32 cellular contexts compared by ENCODE assay signal in genomic region chr18:23671564-23671963, GRCh38. TPM values are rescaled to one million over a fixed set of nuclear protein-coding genes. Genes with fewer than 3 reads are reported as not detected.
DNase-seq lines count a peak whose midpoint lies in the region; ATAC-seq, FAIRE-seq and TF ChIP-seq lines count a peak whose summit lies in the region.
"Had no signal": no experiment of that assay in that cellular context is flagged by ENCODE, and none has a peak within 500 bp of the region (broad histone marks: within the 10 kb centered on the region; RNA-seq: fewer than 3 reads in every experiment).

No MANE protein-coding gene starts in this region.

- WGBS in H9 (ENCODE audit: extremely low coverage, insufficient read length, low lambda C conversion rate), result no CpG with 5 or more reads among the region's 1 CpG
- WGBS in body of pancreas, 2 donors, result 47 to 71% methylated on average over 1 of the region's 1 CpG
- WGBS in right lobe of liver (ENCODE audit: insufficient coverage, low coverage, low lambda C conversion rate, missing lambda C conversion rate), result 100% methylated on average over 1 of the region's 1 CpG
- WGBS in HepG2 (ENCODE audit: low lambda C conversion rate), result 0% methylated on average over 1 of the region's 1 CpG

- no peak overlapping the region for H4K8ac ChIP-seq in H9 (replicated peaks; ENCODE audit: insufficient read length, low read depth, low read length)

- no peak overlapping the region for H2BK5ac ChIP-seq in H9 (ENCODE audit: insufficient read length, low read length)

- H3K4me3 ChIP-seq in A673 (ENCODE audit: low read depth, low read length, poor library complexity, severe bottlenecking), result no peak overlapping the region
- H3K4me3 ChIP-seq in body of pancreas, result no peak overlapping the region
- H3K4me3 ChIP-seq in neural progenitor cell, result no peak overlapping the region
- H3K4me3 ChIP-seq in right lobe of liver, result no peak overlapping the region
- no peak overlapping the region for H3K4me3 ChIP-seq in HepG2 (replicated peaks in 1 of 3; ENCODE audit: insufficient read depth in 1 of 3, low read depth in 2 of 3, low read length in 3 of 3)
- H3K4me3 ChIP-seq: A549, esophagus squamous epithelium, mucosa of descending colon, Peyer's patch had no signal

- TF ChIP-seq CTCF in A673 (conservative IDR thresholded peaks at IDR 0.05; ENCODE audit: low read depth, low read length) (no peak), H9 (conservative IDR thresholded peaks at IDR 0.05) (no peak), body of pancreas (IDR thresholded peaks at IDR 0.05) (no peak), neural progenitor cell (IDR thresholded peaks at IDR 0.05) (no peak), right lobe of liver (IDR thresholded peaks at IDR 0.05) (no peak), HepG2 (CRISPR knock-in tag; IDR thresholded peaks at IDR 0.05) (no peak)

- no peak overlapping the region for H4K5ac ChIP-seq in H9 (ENCODE audit: insufficient read length, low read depth, low read length)

- no peak for TF ChIP-seq RAD21 in HepG2 (CRISPR knock-in tag; IDR thresholded peaks at IDR 0.05)

- FAIRE-seq in HepG2 (lab: Jason Lieb, UNC), result no peak
- FAIRE-seq: A549, D721Med, frontal cortex, small intestine had no signal

- H3K4me1 ChIP-seq in A673 (ENCODE audit: insufficient read depth, low read length, poor library complexity, severe bottlenecking) (peaks cover 41% of the 10 kb centered on the region), H9 (ENCODE audit: insufficient read depth, low read length) (no peaks in the 10 kb centered on the region; the same call in 1 of the 2 replicates), body of pancreas (no peaks in the 10 kb centered on the region), neural progenitor cell (no peaks in the 10 kb centered on the region), right lobe of liver (no peaks in the 10 kb centered on the region), HepG2 (ENCODE audit: insufficient read depth, low read length) (no peaks in the 10 kb centered on the region)
- H3K4me1 ChIP-seq: Peyer's patch had no signal

- H2BK120ac ChIP-seq in H9 (ENCODE audit: low read depth, low read length, poor library complexity, severe bottlenecking), result no peak overlapping the region

- intact Hi-C loops in A673 (cut with micrococcal nuclease; ENCODE audit: unreplicated experiment) (no loop called here), body of pancreas (cut with DNase I) (no loop called here), right lobe of liver (cut with DNase I) (no loop called here), HepG2 (cut with micrococcal nuclease; ENCODE audit: unreplicated experiment) (no loop called here)

- H3K79me1 ChIP-seq in H9 (ENCODE audit: insufficient read depth, low read depth, low read length, poor library complexity, severe bottlenecking), result no peaks in the 10 kb centered on the region

- no peak overlapping the region for H3K23ac ChIP-seq in H9 (ENCODE audit: insufficient read length, low read depth, low read length)

- H2BK12ac ChIP-seq in H9 (ENCODE audit: insufficient read length, low read depth, low read length), result no peak overlapping the region

- H3K27me3 ChIP-seq in A673 (replicated peaks; ENCODE audit: insufficient read depth, low read depth, low read length, poor library complexity) (no peaks in the 10 kb centered on the region), H9 (ENCODE audit: insufficient read depth, low read length) (no peaks in the 10 kb centered on the region), body of pancreas (no peaks in the 10 kb centered on the region), neural progenitor cell (no peaks in the 10 kb centered on the region), right lobe of liver (no peaks in the 10 kb centered on the region), HepG2 (ENCODE audit: control insufficient read depth in 1 of 2, insufficient read depth in 2 of 2, low read length in 2 of 2) (peaks cover 0 to 6% of the 10 kb centered on the region in 2 experiments; a peak in 2 of 5 replicates)
- H3K27me3 ChIP-seq: esophagus squamous epithelium, Peyer's patch had no signal

- H3K36me3 Mint-ChIP-seq in H9 (ENCODE audit: insufficient read depth in 1 of 3, low read depth in 3 of 3) (no peaks in the 10 kb centered on the region), neural progenitor cell (no peaks in the 10 kb centered on the region)
- H3K36me3 Mint-ChIP-seq: activated CD8-positive, alpha-beta memory T cell treated with anti-CD3 and anti-CD28 coated beads, Interleukin-2, amount 10 ng/mL, durations not matched to agents 7 days and 5 days; CD4-positive, alpha-beta memory T cell; natural killer cell had no signal

- peak; percentile 48 for ATAC-seq in body of pancreas
- ATAC-seq in GM21367 (IDR thresholded peaks at IDR 0.05; ENCODE audit: unreplicated experiment), result no peak
- ATAC-seq in right lobe of liver, result no peak
- ATAC-seq in HepG2, result no peak
- ATAC-seq: A549; activated CD8-positive, alpha-beta memory T cell treated with anti-CD3 and anti-CD28 coated beads, Interleukin-2, amount 10 ng/mL, durations not matched to agents 7 days and 5 days; activated naive CD8-positive, alpha-beta T cell treated with anti-CD3 and anti-CD28 coated beads, Interleukin-2, amount 50 U/mL, for 24 hours; activated T-cell treated with anti-CD3 and anti-CD28 coated beads, Interleukin-2, amount 50 U/mL, for 72 hours; mucosa of descending colon; natural killer cell had no signal

- no TSS peak for BruUV-seq in A673 (replicated peaks; lab: Mats Ljungman, UMichigan)
- no TSS peak for BruUV-seq in HepG2 (replicated peaks; lab: Mats Ljungman, UMichigan)

- POLR2A ChIA-PET in A673 (lab: Charles Lee; ENCODE audit: low non-redundant PET), result no interaction called here
- POLR2A ChIA-PET in HepG2 (lab: Yijun Ruan, JAX), result no interaction called here

- peak overlapping the region; percentile 91; the same call in 1 of the 2 replicates for H2BK15ac ChIP-seq in H9 (ENCODE audit: low read depth, low read length)

- peak; percentile 94 for DNase-seq in A673 (ENCODE audit: low spot score)
- no peak for DNase-seq in H9
- peak in 1 of 4 donors; percentile 7 for DNase-seq in body of pancreas
- no peak for DNase-seq in neural progenitor cell (ENCODE audit: low spot score)
- DNase-seq in right lobe of liver, result no peak
- DNase-seq in activated CD8-positive, alpha-beta memory T cell treated with anti-CD3 and anti-CD28 coated beads, Interleukin-2, amount 50 U/mL, for 48 hours, result no peak
- no peak for DNase-seq in HepG2 (ENCODE audit: low spot score)
- DNase-seq: activated CD4-positive, alpha-beta T cell treated with anti-CD3 and anti-CD28 coated beads, Interleukin-2, amount 50 U/mL, for 4 hours; activated CD4-positive, CD25-positive, alpha-beta regulatory T cell; activated CD8-positive, alpha-beta memory T cell treated with anti-CD3 and anti-CD28 coated beads, Interleukin-2, amount 10 ng/mL, durations not matched to agents 7 days and 5 days; activated naive CD8-positive, alpha-beta T cell treated with anti-CD3 and anti-CD28 coated beads, Interleukin-2, amount 50 U/mL, for 24 hours; activated T-cell treated with anti-CD3 and anti-CD28 coated beads, Interleukin-2, amount 50 U/mL, for 72 hours; AML-193; CD4-positive, alpha-beta memory T cell; esophagus squamous epithelium; H7; KG1; mucosa of descending colon; natural killer cell; NCI-H1417; NCI-H2029 treated with DMSO at 0.1 percent for 48 hours; NCI-H2227 treated with DMSO at 0.1 percent for 48 hours; NCI-H748 treated with DMSO at 0.1 percent for 48 hours; Peyer's patch; small intestine; stimulated activated naive CD4-positive, alpha-beta T cell; T1000 had no signal

- TF ChIP-seq POLR2A in body of pancreas (IDR thresholded peaks at IDR 0.05) (no peak), right lobe of liver (IDR thresholded peaks at IDR 0.05) (no peak), HepG2 (IDR thresholded peaks at IDR 0.05; ENCODE audit: insufficient read depth in 1 of 2, low read depth in 2 of 2, low read length in 2 of 2) (no peak)

- H3K18ac ChIP-seq in H9 (ENCODE audit: insufficient read length, low read depth, low read length), result no peak overlapping the region

- CTCF ChIA-PET in A673 (lab: Charles Lee) (no interaction called here), HepG2 (lab: Yijun Ruan, JAX; ENCODE audit: low intra/inter-chr PET ratio, low total read pairs) (no interaction called here)

- no peaks in the 10 kb centered on the region for H3F3A ChIP-seq in neural progenitor cell (ENCODE audit: low read depth)

- H2BK20ac ChIP-seq in H9 (ENCODE audit: low read depth, low read length, poor library complexity, severe bottlenecking), result no peak overlapping the region

- TF ChIP-seq EP300 in HepG2 (IDR thresholded peaks at IDR 0.05; ENCODE audit: low read depth in 2 of 2, low read length in 2 of 2), result no peak
- no peak for TF ChIP-seq EP300 in HepG2 (CRISPR knock-in tag; IDR thresholded peaks at IDR 0.05; ENCODE audit: borderline replicate concordance)

- H4K91ac ChIP-seq in H9 (ENCODE audit: insufficient read length, low read depth, low read length), result no peak overlapping the region

- H4K20me1 ChIP-seq in H9 (ENCODE audit: control insufficient read depth, insufficient read depth, insufficient read length) (no peaks in the 10 kb centered on the region), neural progenitor cell (ENCODE audit: low read depth) (no peaks in the 10 kb centered on the region), HepG2 (ENCODE audit: insufficient read depth, low read length) (no peaks in the 10 kb centered on the region)

- no peak overlapping the region for H3K4me2 ChIP-seq in H9 (ENCODE audit: insufficient read depth, insufficient read length, low read length)
- H3K4me2 ChIP-seq in neural progenitor cell, result no peak overlapping the region
- H3K4me2 ChIP-seq in HepG2 (ENCODE audit: low read depth, low read length), result no peak overlapping the region
- H3K4me2 ChIP-seq: A549 had no signal

- in situ Hi-C loops in HepG2 (cut with HindIII; ENCODE audit: extremely low pct_ligation_motif_present, low pct_unique_long_range_greater_than_20kb), result no loop called here

- H3K27me3 Mint-ChIP-seq in H9 (ENCODE audit: low read depth) (peaks cover 4% of the 10 kb centered on the region), neural progenitor cell (ENCODE audit: insufficient read depth, low read depth) (no peaks in the 10 kb centered on the region)

- no peak overlapping the region for H2AK5ac ChIP-seq in H9 (ENCODE audit: insufficient read length, low read length)

- H3K36me3 ChIP-seq in A673 (ENCODE audit: insufficient read depth, low read length, poor library complexity, severe bottlenecking) (no peaks in the 10 kb centered on the region), body of pancreas (replicated peaks in 1 of 2; ENCODE audit: insufficient read depth in 1 of 2, low read depth in 2 of 2) (no peaks in the 10 kb centered on the region), neural progenitor cell (no peaks in the 10 kb centered on the region), right lobe of liver (no peaks in the 10 kb centered on the region), HepG2 (replicated peaks in 1 of 2; ENCODE audit: control insufficient read depth in 1 of 2, insufficient read depth in 2 of 2, low read length in 2 of 2) (no peaks in the 10 kb centered on the region)
- H3K36me3 ChIP-seq: esophagus squamous epithelium, Peyer's patch had no signal

- no peaks in the 10 kb centered on the region for H3K23me2 ChIP-seq in H9 (ENCODE audit: insufficient read length, low read depth, low read length, poor library complexity, severe bottlenecking)

- no peak overlapping the region; a peak in 1 of 7 replicates for H3K27ac Mint-ChIP-seq in H9
- H3K27ac Mint-ChIP-seq in neural progenitor cell, result peak overlapping the region; percentile 75
- H3K27ac Mint-ChIP-seq: activated CD8-positive, alpha-beta memory T cell treated with anti-CD3 and anti-CD28 coated beads, Interleukin-2, amount 10 ng/mL, durations not matched to agents 7 days and 5 days; activated naive CD8-positive, alpha-beta T cell treated with anti-CD3 and anti-CD28 coated beads, Interleukin-2, amount 50 U/mL, for 24 hours; activated T-cell treated with anti-CD3 and anti-CD28 coated beads, Interleukin-2, amount 50 U/mL, for 72 hours; CD4-positive, alpha-beta memory T cell; natural killer cell had no signal

- H3T11ph ChIP-seq in H9 (ENCODE audit: low read length), result no peak overlapping the region

- H3K14ac ChIP-seq in H9 (ENCODE audit: insufficient read depth, low read length), result no peak overlapping the region

- H3K79me2 ChIP-seq in H9 (ENCODE audit: insufficient read depth, low read length), result no peaks in the 10 kb centered on the region
- no peaks in the 10 kb centered on the region for H3K79me2 ChIP-seq in neural progenitor cell (ENCODE audit: low read depth)
- no peaks in the 10 kb centered on the region for H3K79me2 ChIP-seq in HepG2 (ENCODE audit: insufficient read depth, low read length)

- H3K9me3 ChIP-seq in A673 (ENCODE audit: low read depth, low read length, poor library complexity, severe bottlenecking), result no peaks in the 10 kb centered on the region
- H3K9me3 ChIP-seq in H9 (ENCODE audit: control insufficient read depth, low read depth, low read length), result no peaks in the 10 kb centered on the region
- H3K9me3 ChIP-seq in body of pancreas, result no peaks in the 10 kb centered on the region
- no peaks in the 10 kb centered on the region for H3K9me3 ChIP-seq in neural progenitor cell (ENCODE audit: low read depth)
- H3K9me3 ChIP-seq in right lobe of liver, result no peaks in the 10 kb centered on the region
- no peaks in the 10 kb centered on the region for H3K9me3 ChIP-seq in HepG2 (ENCODE audit: low read length)
- H3K9me3 ChIP-seq: A549, esophagus squamous epithelium, mucosa of descending colon, Peyer's patch had no signal

- no peak overlapping the region for H3K9ac ChIP-seq in H9 (ENCODE audit: extremely low read depth, insufficient read length, low read length)
- no peak overlapping the region for H3K9ac ChIP-seq in neural progenitor cell
- H3K9ac ChIP-seq in HepG2 (ENCODE audit: insufficient read depth, low read depth, low read length), result no peak overlapping the region

- peaks cover 19 to 27% of the 10 kb centered on the region in 2 experiments for H3K4me1 Mint-ChIP-seq in H9
- H3K4me1 Mint-ChIP-seq in neural progenitor cell, result no peaks in the 10 kb centered on the region
- H3K4me1 Mint-ChIP-seq: natural killer cell had no signal

- H3K27ac ChIP-seq in A673 (ENCODE audit: low read depth, low read length, poor library complexity, severe bottlenecking) (peak overlapping the region; percentile 8), H9 (ENCODE audit: insufficient read length, low read depth, low read length) (no peak overlapping the region), body of pancreas (no peak overlapping the region), neural progenitor cell (no peak overlapping the region), right lobe of liver (no peak overlapping the region), HepG2 (ENCODE audit: extremely low read length, insufficient read depth, low read length) (no peak overlapping the region)
- H3K27ac ChIP-seq: A549, esophagus squamous epithelium, Peyer's patch had no signal

- H3K56ac ChIP-seq in H9 (ENCODE audit: insufficient read length, low read depth, low read length), result no peak overlapping the region

- no peak overlapping the region for H3K4me3 Mint-ChIP-seq in H9
- H3K4me3 Mint-ChIP-seq in neural progenitor cell, result no peak overlapping the region
- H3K4me3 Mint-ChIP-seq: activated CD8-positive, alpha-beta memory T cell treated with anti-CD3 and anti-CD28 coated beads, Interleukin-2, amount 10 ng/mL, durations not matched to agents 7 days and 5 days; activated naive CD8-positive, alpha-beta T cell treated with anti-CD3 and anti-CD28 coated beads, Interleukin-2, amount 50 U/mL, for 24 hours; activated T-cell treated with anti-CD3 and anti-CD28 coated beads, Interleukin-2, amount 50 U/mL, for 72 hours; CD4-positive, alpha-beta memory T cell; natural killer cell had no signal

- no peak overlapping the region for H3K4ac ChIP-seq in H9 (ENCODE audit: low read depth, low read length)

- H2AFZ ChIP-seq in H9 (ENCODE audit: low read length), result no peak overlapping the region
- H2AFZ ChIP-seq in neural progenitor cell (replicated peaks), result no peak overlapping the region
- H2AFZ ChIP-seq in HepG2 (ENCODE audit: low read length), result no peak overlapping the region

- H3K9me3 Mint-ChIP-seq in H9 (no peaks in the 10 kb centered on the region), neural progenitor cell (no peaks in the 10 kb centered on the region)
- H3K9me3 Mint-ChIP-seq: activated naive CD8-positive, alpha-beta T cell treated with anti-CD3 and anti-CD28 coated beads, Interleukin-2, amount 50 U/mL, for 24 hours; activated T-cell treated with anti-CD3 and anti-CD28 coated beads, Interleukin-2, amount 50 U/mL, for 72 hours; natural killer cell had no signal

RNA-seq across cellular contexts. Expression of gene ANKRD29, which starts 8.9 kb away (rescaled TPM):
- 2.6 and 2.8 TPM in 2 replicates for total RNA-seq in A673 (2021)
- total RNA-seq in H9 (2021), result 1.9 and 2.1 TPM in 2 replicates
- 1 to 10 TPM in 1 of 2 donors, under 1 TPM in 1; 0.52 to 3.3 TPM for total RNA-seq in body of pancreas
- 0.65 and 0.81 TPM in 2 replicates for total RNA-seq in neural progenitor cell (ENCODE audit: low replicate concordance)
- total RNA-seq in right lobe of liver, result 1 to 10 TPM in 4 of 6 experiments, under 1 TPM in 2; 0.39 to 4.8 (median 1.1) TPM
- total RNA-seq in HepG2 (2016; rRNA removed; fragmentation: Illumina TruSeq; extraction: Trizol), result not detected in 2 replicates
- 0.30 TPM in 1 of 2 replicates, not detected in the other for total RNA-seq in HepG2 (2016; cell fraction: cytosol; rRNA removed; fragmentation: Illumina TruSeq; extraction: Trizol; ENCODE audit: low read depth)
- not detected in 2 replicates for total RNA-seq in HepG2 (2016; cell fraction: insoluble cytoplasmic fraction; rRNA removed; fragmentation: Illumina TruSeq; extraction: Trizol)
- total RNA-seq in HepG2 (2016; cell fraction: membrane; rRNA removed; fragmentation: Illumina TruSeq; extraction: Trizol), result 0.24 and 0.40 TPM in 2 replicates
- total RNA-seq in HepG2 (2016; cell fraction: nucleus; rRNA removed; fragmentation: Illumina TruSeq; extraction: Trizol), result not detected in 2 replicates
- polyA plus RNA-seq in HepG2 (2011; rRNA removed), result 0.05 TPM in 1 of 2 replicates, not detected in the other
- 0.05 TPM in 1 of 2 replicates, not detected in the other for polyA plus RNA-seq in HepG2 (2011; cell fraction: cytosol; rRNA removed)
- 0.27 and 0.35 TPM in 2 replicates for polyA plus RNA-seq in HepG2 (2011; cell fraction: nucleus; rRNA removed)
- not detected in 2 replicates for polyA plus RNA-seq in HepG2 (2012)
- not detected in 2 replicates for polyA plus RNA-seq in HepG2 (2016; cell fraction: cytosol; fragmentation: Illumina TruSeq; extraction: Trizol; ENCODE audit: low read depth)
- not detected in 2 replicates for polyA plus RNA-seq in HepG2 (2016; cell fraction: insoluble cytoplasmic fraction; fragmentation: Illumina TruSeq; extraction: Trizol; ENCODE audit: low read depth)
- polyA plus RNA-seq in HepG2 (2016; cell fraction: membrane; fragmentation: Illumina TruSeq; extraction: Trizol; ENCODE audit: low read depth), result not detected in 2 replicates
- polyA plus RNA-seq in HepG2 (2016; cell fraction: nucleus; fragmentation: Illumina TruSeq; extraction: Trizol; ENCODE audit: insufficient read depth, low read depth), result 0.21 and 0.36 TPM in 2 replicates
- polyA minus RNA-seq in HepG2 (2011; rRNA and poly(A)+ RNA removed; ENCODE audit: low replicate concordance), result 20.8 TPM in 1 of 2 replicates, not detected in the other
- not detected in 2 replicates for polyA minus RNA-seq in HepG2 (2011; cell fraction: cytosol; rRNA and poly(A)+ RNA removed)
- polyA minus RNA-seq in HepG2 (2011; cell fraction: nucleus; rRNA and poly(A)+ RNA removed), result 0.64 TPM in 1 of 2 replicates, not detected in the other
- total RNA-seq: activated CD8-positive, alpha-beta memory T cell treated with anti-CD3 and anti-CD28 coated beads, Interleukin-2, amount 10 ng/mL, durations not matched to agents 7 days and 5 days; activated T-cell treated with anti-CD3 and anti-CD28 coated beads, Interleukin-2, amount 50 U/mL, for 72 hours; CD4-positive, alpha-beta memory T cell; osteocyte had no signal

RNA-seq across cellular contexts. Expression of gene LAMA3, which starts 17.7 kb away (rescaled TPM):
- total RNA-seq in A673 (2021) (2.6 and 2.7 TPM in 2 replicates), H9 (2021) (0.33 and 0.68 TPM in 2 replicates), body of pancreas (10 to 100 TPM in 1 of 2 donors, 1 to 10 TPM in 1; 9.3 to 21.1 TPM), neural progenitor cell (ENCODE audit: low replicate concordance) (0.28 and 0.47 TPM in 2 replicates), right lobe of liver (1 to 10 TPM; 1.3 to 5.0 (median 3.0) TPM), HepG2 (2016; rRNA removed; fragmentation: Illumina TruSeq; extraction: Trizol) (2.2 and 2.6 TPM in 2 replicates)
- 0.61 and 0.62 TPM in 2 replicates for total RNA-seq in HepG2 (2016; cell fraction: cytosol; rRNA removed; fragmentation: Illumina TruSeq; extraction: Trizol; ENCODE audit: low read depth)
- 2.6 and 2.9 TPM in 2 replicates for total RNA-seq in HepG2 (2016; cell fraction: insoluble cytoplasmic fraction; rRNA removed; fragmentation: Illumina TruSeq; extraction: Trizol)
- total RNA-seq in HepG2 (2016; cell fraction: membrane; rRNA removed; fragmentation: Illumina TruSeq; extraction: Trizol), result 0.83 and 1.1 TPM in 2 replicates
- 3.4 and 3.8 TPM in 2 replicates for total RNA-seq in HepG2 (2016; cell fraction: nucleus; rRNA removed; fragmentation: Illumina TruSeq; extraction: Trizol)
- 0.45 and 0.65 TPM in 2 replicates for polyA plus RNA-seq in HepG2 (2011; rRNA removed)
- 0.30 and 0.41 TPM in 2 replicates for polyA plus RNA-seq in HepG2 (2011; cell fraction: cytosol; rRNA removed)
- 0.47 and 1.6 TPM in 2 replicates for polyA plus RNA-seq in HepG2 (2011; cell fraction: nucleus; rRNA removed)
- polyA plus RNA-seq in HepG2 (2012), result 0.44 and 0.46 TPM in 2 replicates
- 0.15 and 0.50 TPM in 2 replicates for polyA plus RNA-seq in HepG2 (2016; cell fraction: cytosol; fragmentation: Illumina TruSeq; extraction: Trizol; ENCODE audit: low read depth)
- polyA plus RNA-seq in HepG2 (2016; cell fraction: insoluble cytoplasmic fraction; fragmentation: Illumina TruSeq; extraction: Trizol; ENCODE audit: low read depth), result 2.7 and 3.0 TPM in 2 replicates
- 0.33 and 0.77 TPM in 2 replicates for polyA plus RNA-seq in HepG2 (2016; cell fraction: membrane; fragmentation: Illumina TruSeq; extraction: Trizol; ENCODE audit: low read depth)
- 3.3 and 4.6 TPM in 2 replicates for polyA plus RNA-seq in HepG2 (2016; cell fraction: nucleus; fragmentation: Illumina TruSeq; extraction: Trizol; ENCODE audit: insufficient read depth, low read depth)
- 0.52 and 35.9 TPM in 2 replicates for polyA minus RNA-seq in HepG2 (2011; rRNA and poly(A)+ RNA removed; ENCODE audit: low replicate concordance)
- 0.35 and 0.49 TPM in 2 replicates for polyA minus RNA-seq in HepG2 (2011; cell fraction: cytosol; rRNA and poly(A)+ RNA removed)
- 1.4 and 3.7 TPM in 2 replicates for polyA minus RNA-seq in HepG2 (2011; cell fraction: nucleus; rRNA and poly(A)+ RNA removed)
- total RNA-seq: CD4-positive, alpha-beta memory T cell; natural killer cell; osteocyte had no signal
- polyA plus RNA-seq: CD4-positive, alpha-beta memory T cell had no signal
